16 cellular contexts compared by ENCODE assay signal in genomic region chr1:3270403-3271245, GRCh38.
"Had no signal": no experiment of that assay in that cellular context is flagged by ENCODE, and none has a peak within 500 bp of the region (broad histone marks: within the 10 kb centered on the region; RNA-seq: fewer than 3 reads in every experiment).

No MANE protein-coding gene starts in this region.

- H3K27ac ChIP-seq: brain microvascular endothelial cell, foreskin keratinocyte, ovary, WERI-Rb-1 had no signal

- H3K4me1 ChIP-seq: foreskin keratinocyte had no signal

- H3K4me3 ChIP-seq: lung, ovary had no signal

- ATAC-seq: activated CD8-positive, alpha-beta memory T cell treated with anti-CD3 and anti-CD28 coated beads, Interleukin-2, amount 10 ng/mL, durations not matched to agents 7 days and 5 days; activated naive CD4-positive, alpha-beta T cell treated with anti-CD3 and anti-CD28 coated beads, Interleukin-2, amount 50 U/mL, for 72 hours; effector memory CD8-positive, alpha-beta T cell; foreskin keratinocyte; T-helper 17 cell had no signal

- DNase-seq: activated CD4-positive, alpha-beta memory T cell treated with anti-CD3 and anti-CD28 coated beads for 36 hours; activated CD8-positive, alpha-beta memory T cell treated with anti-CD3 and anti-CD28 coated beads, Interleukin-2, amount 10 ng/mL, durations not matched to agents 7 days and 5 days; activated effector memory CD4-positive, alpha-beta T cell treated with Interleukin-2 at 50 U/mL for 16 hours; activated T-cell treated with anti-CD3 and anti-CD28 coated beads, Interleukin-2, amount 50 U/mL, for 1 hour; brain microvascular endothelial cell; effector memory CD8-positive, alpha-beta T cell; foreskin keratinocyte; immature natural killer cell; midbrain; stimulated activated CD4-positive, alpha-beta T cell treated with anti-CD3 and anti-CD28 coated beads, Interleukin-4, amount 100 ng/mL, for 1 hour; stimulated activated naive CD4-positive, alpha-beta T cell; T-helper 17 cell; WERI-Rb-1 had no signal

- H3K9me3 ChIP-seq: ovary had no signal

- H3K36me3 ChIP-seq: brain microvascular endothelial cell, ovary, WERI-Rb-1 had no signal

- H3K27me3 ChIP-seq: brain microvascular endothelial cell, foreskin keratinocyte, ovary had no signal
